ENCODE assay signal across 1 cellular context in genomic region chr1:90509225-90510048, GRCh38.
TF ChIP-seq lines count a peak whose summit lies in the region.

No MANE protein-coding gene starts in this region.

TF ChIP-seq in HepG2, 621 proteins besides CTCF, POLR2A, EP300 and RAD21 (continued from another document):
- no peak for TF ChIP-seq TRAFD1 (CRISPR knock-in tag; IDR thresholded peaks at IDR 0.05; ENCODE audit: borderline replicate concordance)
- TF ChIP-seq ZNF879 (CRISPR knock-in tag; IDR thresholded peaks at IDR 0.05) = no peak
- TF ChIP-seq GMEB2 (CRISPR knock-in tag; IDR thresholded peaks at IDR 0.05; ENCODE audit: low read depth) = no peak
- no peak for TF ChIP-seq CCDC6 (CRISPR knock-in tag; IDR thresholded peaks at IDR 0.05)
- TF ChIP-seq ZNF841 (CRISPR knock-in tag; IDR thresholded peaks at IDR 0.05; ENCODE audit: borderline replicate concordance) = no peak
- no peak for TF ChIP-seq ZSCAN30 (CRISPR knock-in tag; IDR thresholded peaks at IDR 0.05)
- TF ChIP-seq SALL1 (CRISPR knock-in tag; IDR thresholded peaks at IDR 0.05) = no peak
- TF ChIP-seq ZSCAN5A (CRISPR knock-in tag; IDR thresholded peaks at IDR 0.05; ENCODE audit: borderline replicate concordance) = no peak
- TF ChIP-seq ZNF296 (CRISPR knock-in tag; conservative IDR thresholded peaks at IDR 0.05) = no peak
- TF ChIP-seq ZNF20 (CRISPR knock-in tag; IDR thresholded peaks at IDR 0.05) = no peak
- no peak for TF ChIP-seq BRD4 (CRISPR knock-in tag; IDR thresholded peaks at IDR 0.05)
- no peak for TF ChIP-seq NR2F1 (CRISPR knock-in tag; IDR thresholded peaks at IDR 0.05)
- no peak for TF ChIP-seq ARID2 (CRISPR knock-in tag; IDR thresholded peaks at IDR 0.05; ENCODE audit: borderline replicate concordance)
- no peak for TF ChIP-seq ZNF160 (CRISPR knock-in tag; IDR thresholded peaks at IDR 0.05)
